In genomic region chr9:136545065-136545965, GRCh38 we compare ENCODE assay signal across 1 cellular context.
TF ChIP-seq lines count a peak whose summit lies in the region.

No MANE protein-coding gene starts in this region.

TF ChIP-seq in GM12878, 131 proteins besides CTCF, POLR2A, EP300 and RAD21 (continued from another document and continues in another):
- TF ChIP-seq MAX (IDR thresholded peaks at IDR 0.05; ENCODE audit: low read depth, low read length) (no peak), CREM (IDR thresholded peaks at IDR 0.05; ENCODE audit: low read depth) (0 out of 2 replicates have a peak, but pooled peaks have one; percentile 23), ZNF24 (IDR thresholded peaks at IDR 0.05) (no peak), IKZF2 (IDR thresholded peaks at IDR 0.05) (no peak), NBN (IDR thresholded peaks at IDR 0.05) (no peak), ZSCAN29 (IDR thresholded peaks at IDR 0.05) (no peak; the same call in 1 of the 2 replicates), JUNB (IDR thresholded peaks at IDR 0.05) (0 out of 2 replicates have a peak, but pooled peaks have one; percentile 33), NR2C2 (IDR thresholded peaks at IDR 0.05; ENCODE audit: borderline replicate concordance, control insufficient read depth, insufficient read length, low read depth) (no peak), SREBF1 (IDR thresholded peaks at IDR 0.05; ENCODE audit: low read length) (no peak), RELA (IDR thresholded peaks at IDR 0.05; ENCODE audit: borderline replicate concordance, partially characterized antibody) (no peak), SMAD1 (IDR thresholded peaks at IDR 0.05; ENCODE audit: low read depth, partially characterized antibody) (no peak), STAT1 (conservative IDR thresholded peaks at IDR 0.05) (no peak), CHD4 (IDR thresholded peaks at IDR 0.05) (no peak), NR2F1 (conservative IDR thresholded peaks at IDR 0.05) (no peak; the same call in 1 of the 2 replicates), JUND (IDR thresholded peaks at IDR 0.05; ENCODE audit: low read depth, low read length) (no peak), EED (IDR thresholded peaks at IDR 0.05; ENCODE audit: low read depth) (0 out of 2 replicates have a peak, but pooled peaks have one; percentile 44), E2F4 (IDR thresholded peaks at IDR 0.05; ENCODE audit: low read depth, low read length) (no peak), BCLAF1 (IDR thresholded peaks at IDR 0.05) (no peak), BMI1 (IDR thresholded peaks at IDR 0.05; ENCODE audit: borderline replicate concordance) (no peak), BHLHE40 (IDR thresholded peaks at IDR 0.05; ENCODE audit: borderline replicate concordance in 1 of 2, low read depth in 2 of 2, low read length in 1 of 2) (peak; percentile 11 to 21; a peak in 1 of 4 replicates), CREB1 (IDR thresholded peaks at IDR 0.05; ENCODE audit: low read depth) (0 out of 2 replicates have a peak, but pooled peaks have one; percentile 45), DPF2 (IDR thresholded peaks at IDR 0.05) (peak; percentile 54; the same call in 1 of the 2 replicates), PML (IDR thresholded peaks at IDR 0.05; ENCODE audit: low read length) (no peak), GABPA (IDR thresholded peaks at IDR 0.05; ENCODE audit: low read depth) (no peak), KLF5 (IDR thresholded peaks at IDR 0.05; ENCODE audit: partially characterized antibody) (no peak), NFYA (IDR thresholded peaks at IDR 0.05; ENCODE audit: borderline replicate concordance, low read depth, low read length) (no peak), SUZ12 (IDR thresholded peaks at IDR 0.05; ENCODE audit: unreplicated experiment) (no peak), POLR2AphosphoS5 (IDR thresholded peaks at IDR 0.05; ENCODE audit: low read length) (no peak), ZNF207 (IDR thresholded peaks at IDR 0.05; ENCODE audit: borderline replicate concordance) (no peak), KAT2A (conservative IDR thresholded peaks at IDR 0.05; ENCODE audit: control insufficient read depth, low read depth, low read length) (no peak), MTA2 (IDR thresholded peaks at IDR 0.05; ENCODE audit: low read depth) (no peak), PAX5 (IDR thresholded peaks at IDR 0.05; ENCODE audit: borderline replicate concordance, low read depth, low read length) (no peak), IKZF1 (conservative IDR thresholded peaks at IDR 0.05) (peak; percentile 51), PKNOX1 (IDR thresholded peaks at IDR 0.05) (no peak), HSF1 (IDR thresholded peaks at IDR 0.05; ENCODE audit: low read depth, low read length) (no peak), MEF2A (IDR thresholded peaks at IDR 0.05; ENCODE audit: insufficient read depth, low read depth, low read length) (0 out of 2 replicates have a peak, but pooled peaks have one; percentile 9), ZNF384 (IDR thresholded peaks at IDR 0.05; ENCODE audit: borderline replicate concordance, low read depth, low read length) (no peak), BCL11A (IDR thresholded peaks at IDR 0.05; ENCODE audit: low read depth, low read length) (no peak), NRF1 (conservative IDR thresholded peaks at IDR 0.05; ENCODE audit: low read depth, low read length) (no peak), BCL3 (IDR thresholded peaks at IDR 0.05; ENCODE audit: borderline replicate concordance, insufficient read depth, low read depth, low read length, poor library complexity, severe bottlenecking) (no peak), GATAD2B (conservative IDR thresholded peaks at IDR 0.05; ENCODE audit: low read depth) (peak; percentile 67)
- TF ChIP-seq, protein P1, sequence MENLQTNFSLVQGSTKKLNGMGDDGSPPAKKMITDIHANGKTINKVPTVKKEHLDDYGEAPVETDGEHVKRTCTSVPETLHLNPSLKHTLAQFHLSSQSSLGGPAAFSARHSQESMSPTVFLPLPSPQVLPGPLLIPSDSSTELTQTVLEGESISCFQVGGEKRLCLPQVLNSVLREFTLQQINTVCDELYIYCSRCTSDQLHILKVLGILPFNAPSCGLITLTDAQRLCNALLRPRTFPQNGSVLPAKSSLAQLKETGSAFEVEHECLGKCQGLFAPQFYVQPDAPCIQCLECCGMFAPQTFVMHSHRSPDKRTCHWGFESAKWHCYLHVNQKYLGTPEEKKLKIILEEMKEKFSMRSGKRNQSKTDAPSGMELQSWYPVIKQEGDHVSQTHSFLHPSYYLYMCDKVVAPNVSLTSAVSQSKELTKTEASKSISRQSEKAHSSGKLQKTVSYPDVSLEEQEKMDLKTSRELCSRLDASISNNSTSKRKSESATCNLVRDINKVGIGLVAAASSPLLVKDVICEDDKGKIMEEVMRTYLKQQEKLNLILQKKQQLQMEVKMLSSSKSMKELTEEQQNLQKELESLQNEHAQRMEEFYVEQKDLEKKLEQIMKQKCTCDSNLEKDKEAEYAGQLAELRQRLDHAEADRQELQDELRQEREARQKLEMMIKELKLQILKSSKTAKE (IDR thresholded peaks at IDR 0.05; ENCODE audit: low read depth, poor library complexity, severe bottlenecking), result no peak
- TF ChIP-seq, protein P2, sequence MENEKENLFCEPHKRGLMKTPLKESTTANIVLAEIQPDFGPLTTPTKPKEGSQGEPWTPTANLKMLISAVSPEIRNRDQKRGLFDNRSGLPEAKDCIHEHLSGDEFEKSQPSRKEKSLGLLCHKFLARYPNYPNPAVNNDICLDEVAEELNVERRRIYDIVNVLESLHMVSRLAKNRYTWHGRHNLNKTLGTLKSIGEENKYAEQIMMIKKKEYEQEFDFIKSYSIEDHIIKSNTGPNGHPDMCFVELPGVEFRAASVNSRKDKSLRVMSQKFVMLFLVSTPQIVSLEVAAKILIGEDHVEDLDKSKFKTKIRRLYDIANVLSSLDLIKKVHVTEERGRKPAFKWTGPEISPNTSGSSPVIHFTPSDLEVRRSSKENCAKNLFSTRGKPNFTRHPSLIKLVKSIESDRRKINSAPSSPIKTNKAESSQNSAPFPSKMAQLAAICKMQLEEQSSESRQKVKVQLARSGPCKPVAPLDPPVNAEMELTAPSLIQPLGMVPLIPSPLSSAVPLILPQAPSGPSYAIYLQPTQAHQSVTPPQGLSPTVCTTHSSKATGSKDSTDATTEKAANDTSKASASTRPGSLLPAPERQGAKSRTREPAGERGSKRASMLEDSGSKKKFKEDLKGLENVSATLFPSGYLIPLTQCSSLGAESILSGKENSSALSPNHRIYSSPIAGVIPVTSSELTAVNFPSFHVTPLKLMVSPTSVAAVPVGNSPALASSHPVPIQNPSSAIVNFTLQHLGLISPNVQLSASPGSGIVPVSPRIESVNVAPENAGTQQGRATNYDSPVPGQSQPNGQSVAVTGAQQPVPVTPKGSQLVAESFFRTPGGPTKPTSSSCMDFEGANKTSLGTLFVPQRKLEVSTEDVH (IDR thresholded peaks at IDR 0.05; ENCODE audit: low read depth, partially characterized antibody), result no peak
- TF ChIP-seq, protein P3, sequence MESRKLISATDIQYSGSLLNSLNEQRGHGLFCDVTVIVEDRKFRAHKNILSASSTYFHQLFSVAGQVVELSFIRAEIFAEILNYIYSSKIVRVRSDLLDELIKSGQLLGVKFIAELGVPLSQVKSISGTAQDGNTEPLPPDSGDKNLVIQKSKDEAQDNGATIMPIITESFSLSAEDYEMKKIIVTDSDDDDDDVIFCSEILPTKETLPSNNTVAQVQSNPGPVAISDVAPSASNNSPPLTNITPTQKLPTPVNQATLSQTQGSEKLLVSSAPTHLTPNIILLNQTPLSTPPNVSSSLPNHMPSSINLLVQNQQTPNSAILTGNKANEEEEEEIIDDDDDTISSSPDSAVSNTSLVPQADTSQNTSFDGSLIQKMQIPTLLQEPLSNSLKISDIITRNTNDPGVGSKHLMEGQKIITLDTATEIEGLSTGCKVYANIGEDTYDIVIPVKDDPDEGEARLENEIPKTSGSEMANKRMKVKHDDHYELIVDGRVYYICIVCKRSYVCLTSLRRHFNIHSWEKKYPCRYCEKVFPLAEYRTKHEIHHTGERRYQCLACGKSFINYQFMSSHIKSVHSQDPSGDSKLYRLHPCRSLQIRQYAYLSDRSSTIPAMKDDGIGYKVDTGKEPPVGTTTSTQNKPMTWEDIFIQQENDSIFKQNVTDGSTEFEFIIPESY (IDR thresholded peaks at IDR 0.05), result no peak
- TF ChIP-seq, protein P4, sequence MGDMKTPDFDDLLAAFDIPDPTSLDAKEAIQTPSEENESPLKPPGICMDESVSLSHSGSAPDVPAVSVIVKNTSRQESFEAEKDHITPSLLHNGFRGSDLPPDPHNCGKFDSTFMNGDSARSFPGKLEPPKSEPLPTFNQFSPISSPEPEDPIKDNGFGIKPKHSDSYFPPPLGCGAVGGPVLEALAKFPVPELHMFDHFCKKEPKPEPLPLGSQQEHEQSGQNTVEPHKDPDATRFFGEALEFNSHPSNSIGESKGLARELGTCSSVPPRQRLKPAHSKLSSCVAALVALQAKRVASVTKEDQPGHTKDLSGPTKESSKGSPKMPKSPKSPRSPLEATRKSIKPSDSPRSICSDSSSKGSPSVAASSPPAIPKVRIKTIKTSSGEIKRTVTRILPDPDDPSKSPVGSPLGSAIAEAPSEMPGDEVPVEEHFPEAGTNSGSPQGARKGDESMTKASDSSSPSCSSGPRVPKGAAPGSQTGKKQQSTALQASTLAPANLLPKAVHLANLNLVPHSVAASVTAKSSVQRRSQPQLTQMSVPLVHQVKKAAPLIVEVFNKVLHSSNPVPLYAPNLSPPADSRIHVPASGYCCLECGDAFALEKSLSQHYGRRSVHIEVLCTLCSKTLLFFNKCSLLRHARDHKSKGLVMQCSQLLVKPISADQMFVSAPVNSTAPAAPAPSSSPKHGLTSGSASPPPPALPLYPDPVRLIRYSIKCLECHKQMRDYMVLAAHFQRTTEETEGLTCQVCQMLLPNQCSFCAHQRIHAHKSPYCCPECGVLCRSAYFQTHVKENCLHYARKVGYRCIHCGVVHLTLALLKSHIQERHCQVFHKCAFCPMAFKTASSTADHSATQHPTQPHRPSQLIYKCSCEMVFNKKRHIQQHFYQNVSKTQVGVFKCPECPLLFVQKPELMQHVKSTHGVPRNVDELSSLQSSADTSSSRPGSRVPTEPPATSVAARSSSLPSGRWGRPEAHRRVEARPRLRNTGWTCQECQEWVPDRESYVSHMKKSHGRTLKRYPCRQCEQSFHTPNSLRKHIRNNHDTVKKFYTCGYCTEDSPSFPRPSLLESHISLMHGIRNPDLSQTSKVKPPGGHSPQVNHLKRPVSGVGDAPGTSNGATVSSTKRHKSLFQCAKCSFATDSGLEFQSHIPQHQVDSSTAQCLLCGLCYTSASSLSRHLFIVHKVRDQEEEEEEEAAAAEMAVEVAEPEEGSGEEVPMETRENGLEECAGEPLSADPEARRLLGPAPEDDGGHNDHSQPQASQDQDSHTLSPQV (IDR thresholded peaks at IDR 0.05), result no peak
